6 cellular contexts compared by ENCODE assay signal in the genomic region with DNA sequence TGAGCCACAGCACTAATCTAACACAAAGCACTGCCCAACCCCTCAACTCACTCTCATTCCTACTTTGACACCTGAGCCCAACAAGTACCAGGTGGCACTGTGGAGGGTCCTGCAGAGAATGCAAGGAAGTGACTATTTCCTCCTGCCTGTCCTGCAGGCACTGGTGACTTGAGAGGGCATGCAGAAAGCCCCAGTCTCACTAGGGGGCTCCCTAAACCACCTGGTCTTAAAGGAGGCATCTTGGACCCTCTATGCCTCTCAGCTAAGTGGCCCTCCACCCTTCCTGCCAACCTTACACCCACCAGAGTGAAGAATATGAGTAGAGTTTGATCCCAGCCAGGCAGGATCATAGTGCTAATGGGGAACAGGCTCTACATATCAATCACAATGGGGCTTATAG. TPM values are rescaled to one million over a fixed set of nuclear protein-coding genes. Genes with fewer than 3 reads are reported as not detected.
A peak's percentile ranks its signal among the peaks of the same experiment; 100 is the strongest.
DNase-seq lines count a peak whose midpoint lies in the region; ATAC-seq and TF ChIP-seq lines count a peak whose summit lies in the region.

No MANE protein-coding gene starts in this region.

- no peaks in the 10 kb centered on the region for H3K27me3 ChIP-seq in psoas muscle (ENCODE audit: insufficient read depth in 3 of 3, low read length in 2 of 3)

- H3K4me1 ChIP-seq in psoas muscle: peaks cover 14% of the 10 kb centered on the region

- H3K27ac ChIP-seq in psoas muscle: no peak overlapping the region

- H3K4me1 Mint-ChIP-seq in activated T-cell treated with anti-CD3 and anti-CD28 coated beads, Interleukin-2, amount 50 U/mL, for 72 hours (ENCODE audit: low read depth): no peaks in the 10 kb centered on the region
- H3K4me1 Mint-ChIP-seq in WTC11: peaks cover 17% of the 10 kb centered on the region

- TF ChIP-seq CTCF in WTC11 (IDR thresholded peaks at IDR 0.05): no peak; the same call in 1 of the 2 replicates
- TF ChIP-seq CTCF in psoas muscle (IDR thresholded peaks at IDR 0.05): peak; percentile 18

- peak; percentile 25 to 44 for ATAC-seq in activated T-cell treated with anti-CD3 and anti-CD28 coated beads, Interleukin-2, amount 50 U/mL, for 72 hours (replicated peaks in 1 of 2)
- ATAC-seq in WTC11: peak; percentile 90
- ATAC-seq in psoas muscle: peak in 1 of 4 donors; percentile 11
- no peak for ATAC-seq in HG03135 (IDR thresholded peaks at IDR 0.05; ENCODE audit: unreplicated experiment)
- no peak for ATAC-seq in HG03108 (IDR thresholded peaks at IDR 0.05; ENCODE audit: unreplicated experiment)

- H3K4me3 ChIP-seq in psoas muscle: no peak overlapping the region

- no peaks in the 10 kb centered on the region for H3K9me3 Mint-ChIP-seq in activated T-cell treated with anti-CD3 and anti-CD28 coated beads, Interleukin-2, amount 50 U/mL, for 72 hours
- H3K9me3 Mint-ChIP-seq in WTC11: no peaks in the 10 kb centered on the region

- H3K9me3 ChIP-seq in psoas muscle: no peaks in the 10 kb centered on the region

- H3K36me3 ChIP-seq in psoas muscle (ENCODE audit: insufficient read depth in 1 of 2, low read depth in 1 of 2): no peaks in the 10 kb centered on the region

- H3K4me3 Mint-ChIP-seq in activated T-cell treated with anti-CD3 and anti-CD28 coated beads, Interleukin-2, amount 50 U/mL, for 72 hours: no peak overlapping the region
- H3K4me3 Mint-ChIP-seq in WTC11: no peak overlapping the region

- CTCF ChIA-PET in WTC11 (lab: Charles Lee): interaction anchor here (0.6 to 7.3 kb wide), 26 partner anchors 9 to 140 kb away, joined by 3 to 207 read pairs (median 4); partner anchors contain the start of genes AMIGO3, CAMKV, INKA1 and MON1A

- no peak overlapping the region for H3K27ac Mint-ChIP-seq in activated T-cell treated with anti-CD3 and anti-CD28 coated beads, Interleukin-2, amount 50 U/mL, for 72 hours
- H3K27ac Mint-ChIP-seq in WTC11: peak overlapping the region; percentile 8; the same call in 1 of the 2 replicates

- intact Hi-C loops in psoas muscle (cut with DNase I): loop anchor here in 1 of 2 donors (5.0 kb wide), 1 partner anchor 124 kb away; the partner anchor contains the start of gene AMIGO3

- POLR2A ChIA-PET in WTC11 (lab: Charles Lee): no interaction called here

- DNase-seq in activated T-cell treated with anti-CD3 and anti-CD28 coated beads, Interleukin-2, amount 50 U/mL, for 72 hours: peak in 1 of 2 donors; percentile 17
- DNase-seq in activated T-cell treated with anti-CD3 and anti-CD28 coated beads for 4 hours (no peak), WTC11 (ENCODE audit: low spot score) (peak; percentile 66), psoas muscle (no peak)

- H3K36me3 Mint-ChIP-seq in activated T-cell treated with anti-CD3 and anti-CD28 coated beads, Interleukin-2, amount 50 U/mL, for 72 hours (ENCODE audit: insufficient read depth in 2 of 2): peaks cover 4 to 14% of the 10 kb centered on the region in 2 donors
- peaks cover 46% of the 10 kb centered on the region for H3K36me3 Mint-ChIP-seq in WTC11

- H3K27me3 Mint-ChIP-seq in activated T-cell treated with anti-CD3 and anti-CD28 coated beads, Interleukin-2, amount 50 U/mL, for 72 hours (ENCODE audit: low read depth): no peaks in the 10 kb centered on the region
- H3K27me3 Mint-ChIP-seq in WTC11 (ENCODE audit: low read depth): no peaks in the 10 kb centered on the region

TF ChIP-seq in WTC11, 78 proteins besides CTCF, POLR2A, EP300 and RAD21:
- TF ChIP-seq RORB (CRISPR knock-in tag; IDR thresholded peaks at IDR 0.05) (no peak), JUN (CRISPR knock-in tag; IDR thresholded peaks at IDR 0.05) (no peak), ZNF263 (CRISPR knock-in tag; IDR thresholded peaks at IDR 0.05; ENCODE audit: low read depth) (no peak)
TF ChIP-seq in WTC11: peak in this region for 0.

RNA-seq across cellular contexts. Expression of gene TRAIP, which starts 15.2 kb away (rescaled TPM):
- 10 to 100 TPM; 28.0 to 47.2 TPM for total RNA-seq in activated T-cell treated with anti-CD3 and anti-CD28 coated beads, Interleukin-2, amount 50 U/mL, for 72 hours
- total RNA-seq in WTC11 (2021): 25.9 to 31.8 TPM (median 29.9 TPM) in 3 replicates
- 1 to 10 TPM in 2 of 4 donors, under 1 TPM in 2; 0.36 to 1.2 (median 0.81) TPM for total RNA-seq in psoas muscle
- 1 to 10 TPM; 1.3 to 4.6 (median 2.0) TPM for polyA plus RNA-seq in psoas muscle

RNA-seq across cellular contexts. Expression of gene UBA7, which starts 27.4 kb away (rescaled TPM):
- total RNA-seq in activated T-cell treated with anti-CD3 and anti-CD28 coated beads, Interleukin-2, amount 50 U/mL, for 72 hours: 10 to 100 TPM; 93.5 to 98.6 TPM
- 1.2 to 1.9 TPM (median 1.6 TPM) in 3 replicates for total RNA-seq in WTC11 (2021)
- 10 to 100 TPM in 1 of 4 donors, 1 to 10 TPM in 3; 4.9 to 10.4 (median 7.3) TPM for total RNA-seq in psoas muscle
- 1 to 10 TPM; 3.3 to 4.2 (median 4.1) TPM for polyA plus RNA-seq in psoas muscle

RNA-seq across cellular contexts. Expression of gene CAMKV, which starts 28.6 kb away (rescaled TPM):
- total RNA-seq in activated T-cell treated with anti-CD3 and anti-CD28 coated beads, Interleukin-2, amount 50 U/mL, for 72 hours: under 1 TPM in 1 of 2 donors, not detected in 1; 0.50 TPM
- total RNA-seq in WTC11 (2021) (56.0 to 58.2 TPM (median 56.6 TPM) in 3 replicates), psoas muscle (not detected)
- under 1 TPM in 1 of 3 donors, not detected in 2; 0.09 TPM for polyA plus RNA-seq in psoas muscle

RNA-seq across cellular contexts. Expression of gene INKA1, which starts 38.1 kb away (rescaled TPM):
- total RNA-seq in activated T-cell treated with anti-CD3 and anti-CD28 coated beads, Interleukin-2, amount 50 U/mL, for 72 hours: 1 to 10 TPM; 1.2 to 1.5 TPM
- total RNA-seq in WTC11 (2021) (1.4 to 2.0 TPM (median 1.5 TPM) in 3 replicates), psoas muscle (10 to 100 TPM in 1 of 4 donors, 1 to 10 TPM in 3; 2.2 to 20.1 (median 3.6) TPM)
- 1 to 10 TPM; 2.4 to 5.2 (median 3.6) TPM for polyA plus RNA-seq in psoas muscle

RNA-seq across cellular contexts. Expression of gene CDHR4, which starts 41.5 kb away (rescaled TPM):
- under 1 TPM in 1 of 2 donors, not detected in 1; 0.39 TPM for total RNA-seq in activated T-cell treated with anti-CD3 and anti-CD28 coated beads, Interleukin-2, amount 50 U/mL, for 72 hours
- total RNA-seq in WTC11 (2021) (0.17 to 0.69 TPM (median 0.39 TPM) in 3 replicates), psoas muscle (not detected)
- under 1 TPM in 2 of 3 donors, not detected in 1; 0.03 to 0.28 TPM for polyA plus RNA-seq in psoas muscle

Comparison
In these comparisons a context has a peak if more than half of its experiments do, and no peak if none do; other contexts are left out.
1. ATAC-seq: peak in activated T-cell treated with anti-CD3 and anti-CD28 coated beads, Interleukin-2, amount 50 U/mL, for 72 hours (2 of 2) and WTC11 (single experiment); none in HG03135 (single experiment) and HG03108 (single experiment).
2. RNA of gene TRAIP, which starts 15.2 kb away (total RNA-seq): 28.0 to 47.2 TPM in activated T-cell treated with anti-CD3 and anti-CD28 coated beads, Interleukin-2, amount 50 U/mL, for 72 hours and 25.9 to 31.8 TPM in WTC11; 0.36 to 1.2 TPM in psoas muscle; every median in the first group is over 10 times any median in the second.
3. RNA of gene UBA7, which starts 27.4 kb away (total RNA-seq): 93.5 to 98.6 TPM in activated T-cell treated with anti-CD3 and anti-CD28 coated beads, Interleukin-2, amount 50 U/mL, for 72 hours; 4.9 to 10.4 TPM in psoas muscle and 1.2 to 1.9 TPM in WTC11; every median in the first group is over 4 times any median in the second.
4. RNA of gene CAMKV, which starts 28.6 kb away (total RNA-seq): 56.0 to 58.2 TPM in WTC11; 0.50 TPM in activated T-cell treated with anti-CD3 and anti-CD28 coated beads, Interleukin-2, amount 50 U/mL, for 72 hours and not detected in psoas muscle; every median in the first group is over 10 times any median in the second.